ENCODE assay signal across 8 cellular contexts in the genomic region with DNA sequence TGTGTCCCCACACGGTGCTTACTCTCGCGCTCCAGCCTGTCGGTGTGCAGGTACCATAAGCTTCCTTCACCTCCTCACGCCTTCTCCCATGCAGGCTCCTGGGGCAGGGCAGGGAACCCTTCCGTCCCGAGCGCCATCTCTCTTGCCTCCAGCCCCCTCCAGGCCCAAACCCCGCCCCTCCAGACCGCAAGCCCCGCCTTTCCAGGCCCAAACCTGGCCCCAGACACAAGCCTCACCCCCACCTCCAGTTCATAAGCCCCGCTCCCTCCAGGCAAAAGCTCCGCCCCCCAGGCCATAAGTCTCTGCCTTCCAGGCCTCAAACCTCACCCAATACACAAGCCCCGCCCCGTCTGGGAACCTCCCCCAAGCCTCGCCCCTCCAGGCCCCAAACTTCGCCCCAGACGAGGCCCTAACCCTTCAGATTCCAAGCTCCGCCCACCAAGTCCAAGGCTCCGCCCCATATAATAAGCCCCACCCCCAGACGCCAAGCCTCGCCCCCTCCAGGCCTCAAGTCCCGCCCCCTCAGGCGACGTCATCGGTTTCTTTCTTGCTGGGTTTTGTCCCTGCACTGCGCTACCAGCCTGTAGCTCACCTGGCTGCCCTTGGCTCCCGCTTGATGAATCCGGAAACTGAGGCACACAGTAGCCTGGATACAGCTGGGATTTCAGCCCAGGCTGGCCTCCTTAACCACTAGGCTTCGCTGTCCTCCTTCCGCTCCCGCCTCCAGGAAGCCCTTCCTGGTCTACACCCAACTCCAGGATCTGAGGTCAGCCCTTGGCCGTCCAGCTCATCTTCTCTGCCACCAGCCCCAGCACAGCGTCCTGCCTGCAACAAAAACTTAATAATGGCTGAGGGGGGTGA.
DNase-seq lines count a peak whose midpoint lies in the region; ATAC-seq and TF ChIP-seq lines count a peak whose summit lies in the region.

No MANE protein-coding gene starts in this region.

- DNase-seq in activated effector memory CD4-positive, alpha-beta T cell treated with anti-CD3 and anti-CD28 coated beads, Interleukin-2, amount 50 U/mL, for 16 hours: peak; percentile 86
- no peak for DNase-seq in activated effector memory CD4-positive, alpha-beta T cell treated with Interleukin-2 at 50 U/mL for 16 hours
- DNase-seq in activated CD4-positive, alpha-beta T cell treated with anti-CD3 and anti-CD28 coated beads for 24 hours (ENCODE audit: low read depth in 2 of 2): peak; percentile 37 to 55
- peak; percentile 73 to 78 for DNase-seq in erythroblast (lab: John Stamatoyannopoulos, UW)
- DNase-seq in stimulated activated CD4-positive, alpha-beta T cell treated with anti-CD3 and anti-CD28 coated beads, Interleukin-12 subunit alpha, Interleukin-12 subunit beta, amount 100 ng/mL, for 4 hours: peak; percentile 53

- TF ChIP-seq POLR2A in erythroblast (IDR thresholded peaks at IDR 0.05; ENCODE audit: low read length): no peak

- ATAC-seq in GM21825 (IDR thresholded peaks at IDR 0.05; ENCODE audit: unreplicated experiment): no peak
- no peak for ATAC-seq in GM18502 (IDR thresholded peaks at IDR 0.05; ENCODE audit: poor library complexity, unreplicated experiment)
- ATAC-seq in HG03108 (IDR thresholded peaks at IDR 0.05; ENCODE audit: unreplicated experiment): no peak
